10 cellular contexts compared by ENCODE assay signal in the genomic region with DNA sequence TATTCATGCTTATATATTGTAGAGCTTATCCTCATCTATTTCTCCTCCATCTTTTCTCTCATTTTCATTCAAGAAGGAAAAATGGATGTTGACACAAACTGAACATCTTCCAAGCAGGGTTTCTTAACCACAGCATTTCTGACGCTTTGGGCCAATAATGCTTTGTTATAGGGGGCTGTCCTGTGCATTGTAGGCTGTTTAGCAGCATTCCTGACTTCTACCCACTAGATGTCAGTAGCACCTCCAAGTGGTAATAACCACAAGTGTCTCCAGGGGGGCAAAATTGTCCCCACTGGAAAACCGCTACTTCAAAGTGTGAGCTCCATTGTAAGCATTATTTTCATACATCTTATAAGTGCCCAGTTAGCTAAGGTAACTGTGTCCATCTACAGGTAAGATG. TPM values are rescaled to one million over a fixed set of nuclear protein-coding genes. Genes with fewer than 3 reads are reported as not detected.
A peak's percentile ranks its signal among the peaks of the same experiment; 100 is the strongest.
DNase-seq lines count a peak whose midpoint lies in the region; ATAC-seq and TF ChIP-seq lines count a peak whose summit lies in the region.
"Had no signal": no experiment of that assay in that cellular context is flagged by ENCODE, and none has a peak within 500 bp of the region (broad histone marks: within the 10 kb centered on the region; RNA-seq: fewer than 3 reads in every experiment).

No MANE protein-coding gene starts in this region.

- no peak for ATAC-seq in GM21423 (IDR thresholded peaks at IDR 0.05; ENCODE audit: unreplicated experiment)
- ATAC-seq in left ventricle myocardium superior: no peak

- H2AK5ac ChIP-seq in mesendoderm (ENCODE audit: low read length): no peak overlapping the region

- H3K56ac ChIP-seq in mesendoderm (ENCODE audit: low read length): no peak overlapping the region

- H3K79me2 ChIP-seq in MM.1S (ENCODE audit: low read length) (no peaks in the 10 kb centered on the region), mammary epithelial cell (ENCODE audit: insufficient read depth, low read length) (no peaks in the 10 kb centered on the region), mesendoderm (ENCODE audit: control insufficient read depth, insufficient read depth, low read length) (no peaks in the 10 kb centered on the region)

- H2BK120ac ChIP-seq in mesendoderm (ENCODE audit: low read depth, low read length): no peak overlapping the region

- H3K79me1 ChIP-seq in mesendoderm (ENCODE audit: low read length): no peaks in the 10 kb centered on the region

- H3K4me1 ChIP-seq in MM.1S (ENCODE audit: low read length) (no peaks in the 10 kb centered on the region), mammary epithelial cell (ENCODE audit: insufficient read depth, low read length) (no peaks in the 10 kb centered on the region), mesendoderm (ENCODE audit: control insufficient read depth, low read depth, low read length) (no peaks in the 10 kb centered on the region)

- H3K36me3 ChIP-seq in MM.1S (replicated peaks; ENCODE audit: insufficient read depth, low read length): no peaks in the 10 kb centered on the region
- H3K36me3 ChIP-seq in mammary epithelial cell (ENCODE audit: insufficient read depth, low read length): no peaks in the 10 kb centered on the region
- no peaks in the 10 kb centered on the region for H3K36me3 ChIP-seq in mesendoderm (ENCODE audit: control insufficient read depth, insufficient read depth, low read length)

- H4K8ac ChIP-seq in mesendoderm (ENCODE audit: low read depth, low read length): no peak overlapping the region

- 97% methylated on average over 2 of the region's 2 CpGs for WGBS in mammary epithelial cell (ENCODE audit: low coverage, missing lambda C conversion rate)
- no CpG with 5 or more reads among the region's 2 CpGs for WGBS in mesendoderm (ENCODE audit: extremely low coverage, insufficient coverage, low lambda C conversion rate)

- H3K4me3 ChIP-seq in GM12864 (ENCODE audit: low read depth, low read length): no peak overlapping the region
- H3K4me3 ChIP-seq in MM.1S (ENCODE audit: low read length): no peak overlapping the region
- H3K4me3 ChIP-seq in mammary epithelial cell (replicated peaks in 1 of 3; ENCODE audit: insufficient read depth in 1 of 3, low read depth in 2 of 3, low read length in 3 of 3): no peak overlapping the region
- H3K4me3 ChIP-seq in mesendoderm (ENCODE audit: low read length): no peak overlapping the region

- in situ Hi-C loops in mammary epithelial cell (cut with MboI; ENCODE audit: low sequenced_read_pairs in 2 of 2): no loop called here

- H4K20me1 ChIP-seq in MM.1S (ENCODE audit: insufficient read depth, low read length) (no peaks in the 10 kb centered on the region), mammary epithelial cell (ENCODE audit: insufficient read depth, low read length) (no peaks in the 10 kb centered on the region)

- H3K27me3 ChIP-seq in MM.1S (replicated peaks; ENCODE audit: insufficient read depth, low read length): no peaks in the 10 kb centered on the region
- H3K27me3 ChIP-seq in mammary epithelial cell (ENCODE audit: insufficient read depth, low read length): no peaks in the 10 kb centered on the region
- H3K27me3 ChIP-seq in mesendoderm (ENCODE audit: insufficient read depth, low read length, poor library complexity): no peaks in the 10 kb centered on the region

- H3K9me3 ChIP-seq in MM.1S (replicated peaks; ENCODE audit: insufficient read depth, low read length) (no peaks in the 10 kb centered on the region), mammary epithelial cell (replicated peaks; ENCODE audit: insufficient read depth, low read length) (no peaks in the 10 kb centered on the region)

- no peak overlapping the region for H3K9ac ChIP-seq in MM.1S (ENCODE audit: low read length)
- H3K9ac ChIP-seq in mammary epithelial cell (ENCODE audit: insufficient read depth, low read length): no peak overlapping the region
- H3K9ac ChIP-seq in mesendoderm (ENCODE audit: low read length): no peak overlapping the region

- no peak overlapping the region for H2BK15ac ChIP-seq in mesendoderm (replicated peaks; ENCODE audit: low read depth)

- H3K18ac ChIP-seq in mesendoderm (ENCODE audit: low read length): no peak overlapping the region

- dilution Hi-C loops in mammary epithelial cell (cut with HindIII; ENCODE audit: low sequenced_read_pairs): no loop called here

- intact Hi-C loops in mammary epithelial cell (cut with micrococcal nuclease): loop anchor here (5.0 kb wide), 3 partner anchors 87 to 282 kb away; no protein-coding TSS in a partner anchor
- intact Hi-C loops in left ventricle myocardium superior (cut with micrococcal nuclease): no loop called here

- DNase-seq in GM12864 (ENCODE audit: low read depth) (no peak), MM.1S (peak; percentile 13), mammary epithelial cell (no peak), mesendoderm (peak; percentile 57), D341Med (ENCODE audit: low spot score) (no peak), left ventricle myocardium superior (no peak), NK-92 (lab: John Stamatoyannopoulos, UW; ENCODE audit: unreplicated experiment) (no peak)
- DNase-seq: activated T-cell treated with anti-CD3 and anti-CD28 coated beads for 4 hours, SHP77 had no signal

- BruUV-seq in mammary epithelial cell (replicated peaks; lab: Mats Ljungman, UMichigan): no TSS peak

- H3K4me2 ChIP-seq in MM.1S (ENCODE audit: low read depth, low read length) (no peak overlapping the region), mammary epithelial cell (ENCODE audit: insufficient read depth, low read depth, low read length) (no peak overlapping the region), mesendoderm (ENCODE audit: low read length) (no peak overlapping the region)

- H3K9me2 ChIP-seq in MM.1S (replicated peaks; ENCODE audit: insufficient read depth, low read length): no peaks in the 10 kb centered on the region

- H3K27ac ChIP-seq in MM.1S (ENCODE audit: low read length) (no peak overlapping the region), mammary epithelial cell (ENCODE audit: insufficient read depth, low read depth, low read length) (no peak overlapping the region), mesendoderm (ENCODE audit: low read depth, low read length) (no peak overlapping the region)

- CTCF ChIA-PET in mammary epithelial cell (lab: Charles Lee; ENCODE audit: low non-redundant PET): no interaction called here

- H4K5ac ChIP-seq in mesendoderm (ENCODE audit: low read length): no peak overlapping the region

- H3K23ac ChIP-seq in mesendoderm (ENCODE audit: low read length): no peak overlapping the region

- H3K4ac ChIP-seq in mesendoderm (ENCODE audit: low read depth, low read length): no peak overlapping the region

- H2AFZ ChIP-seq in MM.1S (ENCODE audit: low read length) (no peak overlapping the region), mammary epithelial cell (ENCODE audit: low read depth, low read length) (no peak overlapping the region)

- H2BK5ac ChIP-seq in mesendoderm (ENCODE audit: low read length): no peak overlapping the region

- TF ChIP-seq CTCF in GM12864 (IDR thresholded peaks at IDR 0.05; ENCODE audit: low read depth, low read length, missing control alignments): peak; percentile 29
- peak; percentile 48 for TF ChIP-seq CTCF in MM.1S (IDR thresholded peaks at IDR 0.05; ENCODE audit: low read length)
- TF ChIP-seq CTCF in mammary epithelial cell (conservative IDR thresholded peaks at IDR 0.05 in 1 of 2, IDR thresholded peaks at IDR 0.05 in 1 of 2; ENCODE audit: extremely low read depth in 1 of 2, insufficient read depth in 1 of 2, low read depth in 1 of 2, low read length in 2 of 2): peak; percentile 15 to 58

- H3F3A ChIP-seq in MM.1S (ENCODE audit: insufficient read depth, low read length): no peaks in the 10 kb centered on the region

RNA-seq across cellular contexts. Expression of gene TXNDC8, which starts 2.6 kb away (rescaled TPM):
- not detected for total RNA-seq in mammary epithelial cell
- polyA plus RNA-seq in mammary epithelial cell: not detected
- not detected for polyA minus RNA-seq in mammary epithelial cell
- polyA plus RNA-seq in mesendoderm (2013, experiment 1 of 2): not detected
- not detected for polyA plus RNA-seq in mesendoderm (2013, experiment 2 of 2)
- total RNA-seq in left ventricle myocardium superior: not detected

Comparison
In these comparisons a context has a peak if more than half of its experiments do, and no peak if none do; other contexts are left out.
1. DNase-seq: peak in MM.1S (single experiment) and mesendoderm (single experiment); none in GM12864 (single experiment), mammary epithelial cell (single experiment), D341Med (single experiment), left ventricle myocardium superior (single experiment) and NK-92 (single experiment).
2. Peak in every context shown above with its lines, with median percentiles within 50 percentile points of each other: CTCF ChIP-seq.